Comparison of ENCODE assay signal across 1 cellular context in the genomic region with DNA sequence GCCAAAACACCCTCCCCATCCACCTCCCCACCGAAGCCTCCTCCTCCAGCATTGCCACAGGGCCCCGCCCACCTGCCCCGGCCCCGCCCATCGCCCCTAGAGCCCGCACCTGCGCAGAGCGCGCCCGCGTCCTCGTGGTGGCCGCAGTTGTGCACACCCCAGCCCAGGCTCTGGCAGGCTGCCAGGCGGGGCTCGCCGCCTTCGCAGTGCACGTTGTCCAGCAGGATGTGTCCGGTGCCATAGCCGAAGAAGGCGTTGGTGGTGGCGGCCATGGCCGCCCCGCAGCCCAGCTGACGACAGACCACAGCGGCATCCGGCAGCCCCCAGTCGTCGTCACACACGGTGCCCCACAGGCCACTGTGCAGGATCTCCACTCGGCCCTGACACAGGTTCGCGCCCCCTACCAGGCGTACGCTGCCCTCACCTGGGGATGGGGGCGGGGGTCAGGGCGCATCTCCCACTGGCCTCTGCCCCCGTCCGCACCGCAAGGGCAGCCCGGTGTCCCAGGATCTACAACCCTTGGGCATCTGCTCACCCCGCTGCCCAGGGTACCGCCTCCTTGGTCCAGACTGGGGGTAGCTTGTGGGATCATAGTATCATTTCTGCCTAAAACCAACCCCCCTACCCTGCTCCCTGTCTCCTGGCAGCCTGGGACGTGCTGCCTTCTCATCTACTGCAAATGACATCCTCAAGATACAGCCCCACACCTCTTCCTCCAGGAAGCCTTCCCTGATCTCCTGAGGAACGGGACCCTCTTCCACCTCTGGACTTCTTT.
A peak's percentile ranks its signal among the peaks of the same experiment; 100 is the strongest.
TF ChIP-seq lines count a peak whose summit lies in the region.

No MANE protein-coding gene starts in this region.

TF ChIP-seq in SK-N-SH, 30 proteins besides CTCF, POLR2A, EP300 and RAD21:
- TF ChIP-seq REST (IDR thresholded peaks at IDR 0.05; ENCODE audit: low read depth, low read length) (peak; percentile 36; the same call in 1 of the 2 replicates), NRF1 (IDR thresholded peaks at IDR 0.05; ENCODE audit: low read depth, low read length) (peak; percentile 87), SIN3A (IDR thresholded peaks at IDR 0.05; ENCODE audit: borderline replicate concordance, low read depth, low read length) (0 out of 2 replicates have a peak, but pooled peaks have one; percentile 38), MXI1 (IDR thresholded peaks at IDR 0.05; ENCODE audit: low read depth, low read length) (peak; percentile 92), YY1 (IDR thresholded peaks at IDR 0.05; ENCODE audit: low read depth) (0 out of 2 replicates have a peak, but pooled peaks have one; percentile 53), ELF1 (IDR thresholded peaks at IDR 0.05) (no peak), NFIC (IDR thresholded peaks at IDR 0.05; ENCODE audit: borderline replicate concordance) (peak; percentile 87), POLR2AphosphoS5 (IDR thresholded peaks at IDR 0.05; ENCODE audit: low read depth, low read length) (peak; percentile 51; the same call in 1 of the 2 replicates), TCF12 (IDR thresholded peaks at IDR 0.05) (no peak), CHD2 (IDR thresholded peaks at IDR 0.05; ENCODE audit: low read length, partially characterized antibody) (no peak)
- TF ChIP-seq, protein P1, sequence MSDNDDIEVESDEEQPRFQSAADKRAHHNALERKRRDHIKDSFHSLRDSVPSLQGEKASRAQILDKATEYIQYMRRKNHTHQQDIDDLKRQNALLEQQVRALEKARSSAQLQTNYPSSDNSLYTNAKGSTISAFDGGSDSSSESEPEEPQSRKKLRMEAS (IDR thresholded peaks at IDR 0.05; ENCODE audit: low read depth) = peak; percentile 98
